Comparison of ENCODE assay signal across 1 cellular context in genomic region chr22:48824673-48825651, GRCh38.
TF ChIP-seq lines count a peak whose summit lies in the region.

No MANE protein-coding gene starts in this region.

TF ChIP-seq in HEK293, 187 proteins besides CTCF, POLR2A, EP300 and RAD21 (continued from another document):
- no peak for TF ChIP-seq ZNF513 (tag by site-specific recombination; IDR thresholded peaks at IDR 0.05)
- TF ChIP-seq ZNF549 (tag by site-specific recombination; IDR thresholded peaks at IDR 0.05), result no peak
- TF ChIP-seq ZNF423 (tag by site-specific recombination; IDR thresholded peaks at IDR 0.05), result no peak
- TF ChIP-seq ZNF175 (tag by site-specific recombination; IDR thresholded peaks at IDR 0.05), result no peak
- peak; percentile 90 for TF ChIP-seq KLF17 (tag by site-specific recombination; IDR thresholded peaks at IDR 0.05)
- TF ChIP-seq ZFHX2 (tag by site-specific recombination; conservative IDR thresholded peaks at IDR 0.05), result peak; percentile 88
- TF ChIP-seq ZNF121 (tag by site-specific recombination; IDR thresholded peaks at IDR 0.05), result no peak
- no peak for TF ChIP-seq GLI4 (tag by site-specific recombination; IDR thresholded peaks at IDR 0.05)
- no peak for TF ChIP-seq ZFP41 (tag by site-specific recombination; IDR thresholded peaks at IDR 0.05; ENCODE audit: borderline replicate concordance)
- no peak for TF ChIP-seq ZNF488 (tag by site-specific recombination; IDR thresholded peaks at IDR 0.05)
- TF ChIP-seq, protein P1, sequence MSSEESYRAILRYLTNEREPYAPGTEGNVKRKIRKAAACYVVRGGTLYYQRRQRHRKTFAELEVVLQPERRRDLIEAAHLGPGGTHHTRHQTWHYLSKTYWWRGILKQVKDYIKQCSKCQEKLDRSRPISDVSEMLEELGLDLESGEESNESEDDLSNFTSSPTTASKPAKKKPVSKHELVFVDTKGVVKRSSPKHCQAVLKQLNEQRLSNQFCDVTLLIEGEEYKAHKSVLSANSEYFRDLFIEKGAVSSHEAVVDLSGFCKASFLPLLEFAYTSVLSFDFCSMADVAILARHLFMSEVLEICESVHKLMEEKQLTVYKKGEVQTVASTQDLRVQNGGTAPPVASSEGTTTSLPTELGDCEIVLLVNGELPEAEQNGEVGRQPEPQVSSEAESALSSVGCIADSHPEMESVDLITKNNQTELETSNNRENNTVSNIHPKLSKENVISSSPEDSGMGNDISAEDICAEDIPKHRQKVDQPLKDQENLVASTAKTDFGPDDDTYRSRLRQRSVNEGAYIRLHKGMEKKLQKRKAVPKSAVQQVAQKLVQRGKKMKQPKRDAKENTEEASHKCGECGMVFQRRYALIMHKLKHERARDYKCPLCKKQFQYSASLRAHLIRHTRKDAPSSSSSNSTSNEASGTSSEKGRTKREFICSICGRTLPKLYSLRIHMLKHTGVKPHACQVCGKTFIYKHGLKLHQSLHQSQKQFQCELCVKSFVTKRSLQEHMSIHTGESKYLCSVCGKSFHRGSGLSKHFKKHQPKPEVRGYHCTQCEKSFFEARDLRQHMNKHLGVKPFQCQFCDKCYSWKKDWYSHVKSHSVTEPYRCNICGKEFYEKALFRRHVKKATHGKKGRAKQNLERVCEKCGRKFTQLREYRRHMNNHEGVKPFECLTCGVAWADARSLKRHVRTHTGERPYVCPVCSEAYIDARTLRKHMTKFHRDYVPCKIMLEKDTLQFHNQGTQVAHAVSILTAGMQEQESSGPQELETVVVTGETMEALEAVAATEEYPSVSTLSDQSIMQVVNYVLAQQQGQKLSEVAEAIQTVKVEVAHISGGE (tag by site-specific recombination; conservative IDR thresholded peaks at IDR 0.05; ENCODE audit: low read depth), result no peak
- TF ChIP-seq REPIN1 (tag by site-specific recombination; IDR thresholded peaks at IDR 0.05; ENCODE audit: low read depth), result no peak
